12 cellular contexts compared by ENCODE assay signal in the genomic region with DNA sequence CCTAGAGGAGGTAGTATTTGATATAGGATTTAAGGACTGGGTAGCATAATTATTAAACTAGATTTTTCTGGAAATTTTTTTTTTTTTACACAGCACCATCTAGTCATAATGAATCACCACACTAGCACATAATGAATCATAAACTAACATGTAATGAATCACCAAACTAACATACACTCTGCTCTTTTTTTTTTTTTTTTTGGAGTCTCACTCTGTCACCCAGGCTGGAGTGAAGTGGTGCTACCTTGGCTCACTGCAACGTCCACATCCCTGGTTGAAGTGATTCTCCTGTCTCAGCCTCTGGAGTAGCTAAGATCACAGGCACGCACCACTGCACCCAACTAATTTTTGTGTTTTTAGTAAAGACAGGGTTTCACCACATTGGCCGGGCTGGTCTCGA.
A peak's percentile ranks its signal among the peaks of the same experiment; 100 is the strongest.
DNase-seq lines count a peak whose midpoint lies in the region; ATAC-seq, FAIRE-seq and TF ChIP-seq lines count a peak whose summit lies in the region.
"Had no signal": no experiment of that assay in that cellular context is flagged by ENCODE, and none has a peak within 500 bp of the region (broad histone marks: within the 10 kb centered on the region; RNA-seq: fewer than 3 reads in every experiment).

No MANE protein-coding gene starts in this region.

- no peaks in the 10 kb centered on the region for H3K9me2 ChIP-seq in PC-9 (ENCODE audit: insufficient read depth)

- H3F3A ChIP-seq in PC-9 (ENCODE audit: insufficient read depth, low read depth), result peaks cover 27% of the 10 kb centered on the region

- H3K79me2 ChIP-seq in PC-9 (ENCODE audit: low read depth), result no peaks in the 10 kb centered on the region
- H3K79me2 ChIP-seq in keratinocyte (ENCODE audit: control insufficient read depth, insufficient read depth, low read length), result no peaks in the 10 kb centered on the region

- intact Hi-C loops in PC-9 (cut with micrococcal nuclease; ENCODE audit: unreplicated experiment), result no loop called here
- intact Hi-C loops in adrenal gland (cut with DNase I), result no loop called here

- no peaks in the 10 kb centered on the region for H3K4me1 Mint-ChIP-seq in immature natural killer cell
- H3K4me1 Mint-ChIP-seq: memory B cell had no signal

- peak; percentile 52 for FAIRE-seq in keratinocyte (lab: Jason Lieb, UNC)
- FAIRE-seq: small intestine had no signal

- H3K9me3 Mint-ChIP-seq in immature natural killer cell, result no peaks in the 10 kb centered on the region
- H3K9me3 Mint-ChIP-seq: memory B cell had no signal

- H3K9me3 ChIP-seq in PC-9 (ENCODE audit: insufficient read depth, low read depth), result no peaks in the 10 kb centered on the region
- no peaks in the 10 kb centered on the region for H3K9me3 ChIP-seq in keratinocyte (ENCODE audit: control insufficient read depth, low read depth, low read length)
- no peaks in the 10 kb centered on the region for H3K9me3 ChIP-seq in Peyer's patch
- no peaks in the 10 kb centered on the region for H3K9me3 ChIP-seq in adrenal gland (replicated peaks in 1 of 3)
- H3K9me3 ChIP-seq: stomach had no signal

- peak; percentile 75 for ATAC-seq in GM21786 (IDR thresholded peaks at IDR 0.05; ENCODE audit: unreplicated experiment)

- H3K4me2 ChIP-seq in PC-9, result peak overlapping the region; percentile 49
- H3K4me2 ChIP-seq in keratinocyte (ENCODE audit: control insufficient read depth, extremely low read depth, insufficient read depth, low read depth, low read length), result no peak overlapping the region

- 72 to 87% (median 83%) methylated on average over 4 of the region's 4 CpGs for WGBS in adrenal gland, 4 donors

- no peaks in the 10 kb centered on the region for H3K9me1 ChIP-seq in keratinocyte (ENCODE audit: control insufficient read depth, extremely low read depth, insufficient read depth, low read length)

- DNase-seq in EL (peak; percentile 53), PC-9 (peak; percentile 1 to 73), keratinocyte (ENCODE audit: low read depth, low spot score) (no peak), Peyer's patch (no peak), adrenal gland (no peak), immature natural killer cell (no peak), NCI-H1092 (lab: John Stamatoyannopoulos, UW) (no peak)
- DNase-seq: activated naive CD4-positive, alpha-beta T cell treated with anti-CD3 and anti-CD28 coated beads, Interleukin-2, amount 10 ng/mL, durations not matched to agents 7 days and 5 days; small intestine; stomach had no signal

- POLR2A ChIA-PET in PC-9 (lab: Charles Lee; ENCODE audit: unreplicated experiment), result interaction anchor here (0.6 to 0.7 kb wide), 3 partner anchors 34 to 371 kb away, joined by 5 to 12 read pairs (median 8); no protein-coding TSS in a partner anchor

- TF ChIP-seq CTCF in PC-9 (conservative IDR thresholded peaks at IDR 0.05) (no peak), keratinocyte (optimal IDR thresholded peaks at IDR 0.05 in 1 of 3, IDR thresholded peaks at IDR 0.05 in 1 of 3, conservative IDR thresholded peaks at IDR 0.05 in 1 of 3; ENCODE audit: extremely low read depth in 1 of 3, insufficient read depth in 2 of 3, low read length in 3 of 3) (no peak), Peyer's patch (IDR thresholded peaks at IDR 0.05) (no peak), adrenal gland (IDR thresholded peaks at IDR 0.05) (no peak)

- no peak overlapping the region for H3K4me3 Mint-ChIP-seq in immature natural killer cell
- H3K4me3 Mint-ChIP-seq: activated naive CD4-positive, alpha-beta T cell treated with anti-CD3 and anti-CD28 coated beads, Interleukin-2, amount 10 ng/mL, durations not matched to agents 7 days and 5 days; memory B cell had no signal

- dilution Hi-C loops in keratinocyte (cut with MboI; ENCODE audit: extremely low pct_ligation_motif_present, low sequenced_read_pairs), result no loop called here

- H3K9ac ChIP-seq in keratinocyte (ENCODE audit: control insufficient read depth, extremely low read depth, insufficient read depth, low read length), result no peak overlapping the region

- no TSS peak for BruUV-seq in PC-9 (replicated peaks; lab: Mats Ljungman, UMichigan)

- no peak for TF ChIP-seq POLR2A in Peyer's patch (IDR thresholded peaks at IDR 0.05)
- TF ChIP-seq POLR2A in adrenal gland (IDR thresholded peaks at IDR 0.05), result no peak

- H3K27ac ChIP-seq in PC-9, result peak overlapping the region; percentile 87
- H3K27ac ChIP-seq in keratinocyte (ENCODE audit: control insufficient read depth, insufficient read depth, low read length), result peak overlapping the region; percentile 80
- H3K27ac ChIP-seq in Peyer's patch, result no peak overlapping the region
- H3K27ac ChIP-seq in adrenal gland, result no peak overlapping the region

- H3K27ac Mint-ChIP-seq in immature natural killer cell, result no peak overlapping the region
- H3K27ac Mint-ChIP-seq: activated naive CD4-positive, alpha-beta T cell treated with anti-CD3 and anti-CD28 coated beads, Interleukin-2, amount 10 ng/mL, durations not matched to agents 7 days and 5 days; memory B cell had no signal

- H3K27me3 ChIP-seq in PC-9 (ENCODE audit: insufficient read depth, low read depth) (no peaks in the 10 kb centered on the region), keratinocyte (ENCODE audit: control insufficient read depth, extremely low read depth, insufficient read depth, low read length) (no peaks in the 10 kb centered on the region), Peyer's patch (no peaks in the 10 kb centered on the region), adrenal gland (no peaks in the 10 kb centered on the region)
- H3K27me3 ChIP-seq: stomach had no signal

- peaks cover 56% of the 10 kb centered on the region for H3K4me1 ChIP-seq in PC-9 (replicated peaks; ENCODE audit: insufficient read depth)
- peaks cover 14% of the 10 kb centered on the region for H3K4me1 ChIP-seq in keratinocyte (ENCODE audit: control insufficient read depth, extremely low read depth, insufficient read depth, low read length)
- H3K4me1 ChIP-seq in Peyer's patch, result peaks cover 0 to 4% (median 1%) of the 10 kb centered on the region in 4 donors
- peaks cover 0 to 4% of the 10 kb centered on the region in 2 donors for H3K4me1 ChIP-seq in adrenal gland (replicated peaks in 1 of 2)

- H3K36me3 Mint-ChIP-seq in immature natural killer cell, result no peaks in the 10 kb centered on the region
- H3K36me3 Mint-ChIP-seq: memory B cell had no signal

- H3K4me3 ChIP-seq in PC-9, result no peak overlapping the region
- no peak overlapping the region for H3K4me3 ChIP-seq in keratinocyte (ENCODE audit: control insufficient read depth in 2 of 3, extremely low read depth in 1 of 3, insufficient read depth in 2 of 3, low read depth in 1 of 3, low read length in 3 of 3)
- H3K4me3 ChIP-seq in Peyer's patch, result no peak overlapping the region
- H3K4me3 ChIP-seq in adrenal gland, result no peak overlapping the region
- H3K4me3 ChIP-seq: stomach had no signal

- H3K36me3 ChIP-seq in PC-9 (ENCODE audit: low read depth) (no peaks in the 10 kb centered on the region), keratinocyte (ENCODE audit: control insufficient read depth in 2 of 2, extremely low read depth in 1 of 2, insufficient read depth in 2 of 2, low read length in 2 of 2) (no peaks in the 10 kb centered on the region), Peyer's patch (no peaks in the 10 kb centered on the region), adrenal gland (replicated peaks in 1 of 2) (no peaks in the 10 kb centered on the region)
- H3K36me3 ChIP-seq: stomach had no signal

- H4K20me1 ChIP-seq in PC-9 (ENCODE audit: insufficient read depth) (no peaks in the 10 kb centered on the region), keratinocyte (ENCODE audit: control insufficient read depth, extremely low read depth, insufficient read depth, low read length) (no peaks in the 10 kb centered on the region)

- CTCF ChIA-PET in PC-9 (lab: Charles Lee), result no interaction called here

- H2AFZ ChIP-seq in PC-9, result no peak overlapping the region
- no peak overlapping the region for H2AFZ ChIP-seq in keratinocyte (ENCODE audit: control insufficient read depth, low read length)

- H3K27me3 Mint-ChIP-seq in immature natural killer cell (ENCODE audit: low read depth in 3 of 3), result peaks cover 0 to 6% (median 4%) of the 10 kb centered on the region in 3 donors
- H3K27me3 Mint-ChIP-seq: memory B cell had no signal

Comparison
In these comparisons a context has a peak if more than half of its experiments do, and no peak if none do; other contexts are left out.
1. DNase-seq: peak in EL (single experiment) and PC-9 (2 of 2); none in keratinocyte (single experiment), Peyer's patch (0 of 3), adrenal gland (0 of 7), immature natural killer cell (0 of 3) and NCI-H1092 (single experiment).
2. H3K27ac ChIP-seq: peak in PC-9 (single experiment) and keratinocyte (single experiment); none in Peyer's patch (0 of 4) and adrenal gland (0 of 5).